ENCODE assay signal across 8 cellular contexts in genomic region chr5:89343666-89344065, GRCh38.
DNase-seq lines count a peak whose midpoint lies in the region; ATAC-seq and TF ChIP-seq lines count a peak whose summit lies in the region.

No MANE protein-coding gene starts in this region.

- H3K9me3 ChIP-seq in tibial nerve = no peaks in the 10 kb centered on the region
- no peaks in the 10 kb centered on the region for H3K9me3 ChIP-seq in psoas muscle

- H3K4me3 Mint-ChIP-seq in activated naive CD8-positive, alpha-beta T cell treated with anti-CD3 and anti-CD28 coated beads, Interleukin-2, amount 50 U/mL, for 24 hours = no peak overlapping the region

- H3K27me3 ChIP-seq in tibial nerve (no peaks in the 10 kb centered on the region), psoas muscle (ENCODE audit: insufficient read depth in 3 of 3, low read length in 2 of 3) (no peaks in the 10 kb centered on the region)

- no peak overlapping the region for H3K27ac ChIP-seq in tibial nerve
- H3K27ac ChIP-seq in psoas muscle = no peak overlapping the region

- H3K36me3 Mint-ChIP-seq in activated naive CD8-positive, alpha-beta T cell treated with anti-CD3 and anti-CD28 coated beads, Interleukin-2, amount 50 U/mL, for 24 hours (ENCODE audit: low read depth) = no peaks in the 10 kb centered on the region

- peaks cover 19% of the 10 kb centered on the region for H3K4me1 Mint-ChIP-seq in activated naive CD8-positive, alpha-beta T cell treated with anti-CD3 and anti-CD28 coated beads, Interleukin-2, amount 50 U/mL, for 24 hours

- peak; percentile 37 for DNase-seq in GM10266 (ENCODE audit: extremely low spot score)
- DNase-seq in activated naive CD8-positive, alpha-beta T cell treated with anti-CD3 and anti-CD28 coated beads, Interleukin-2, amount 50 U/mL, for 24 hours = peak; percentile 9
- no peak for DNase-seq in hepatic stellate cell (ENCODE audit: low spot score)
- DNase-seq in kidney tubule cell (ENCODE audit: low spot score) = no peak
- no peak for DNase-seq in tibial nerve (ENCODE audit: low spot score in 2 of 2)
- no peak for DNase-seq in psoas muscle

- TF ChIP-seq EP300 in tibial nerve (IDR thresholded peaks at IDR 0.05) = no peak

- H3K36me3 ChIP-seq in tibial nerve (no peaks in the 10 kb centered on the region), psoas muscle (ENCODE audit: insufficient read depth in 1 of 2, low read depth in 1 of 2) (no peaks in the 10 kb centered on the region)

- H3K4me3 ChIP-seq in tibial nerve (no peak overlapping the region), psoas muscle (no peak overlapping the region)

- intact Hi-C loops in psoas muscle (cut with DNase I) = no loop called here

- H3K9me3 Mint-ChIP-seq in activated naive CD8-positive, alpha-beta T cell treated with anti-CD3 and anti-CD28 coated beads, Interleukin-2, amount 50 U/mL, for 24 hours = peaks cover 3% of the 10 kb centered on the region

- H3K27ac Mint-ChIP-seq in activated naive CD8-positive, alpha-beta T cell treated with anti-CD3 and anti-CD28 coated beads, Interleukin-2, amount 50 U/mL, for 24 hours = no peak overlapping the region

- no peaks in the 10 kb centered on the region for H3K27me3 Mint-ChIP-seq in activated naive CD8-positive, alpha-beta T cell treated with anti-CD3 and anti-CD28 coated beads, Interleukin-2, amount 50 U/mL, for 24 hours

- WGBS in tibial nerve, 2 donors = 40 to 41% methylated on average over 4 of the region's 4 CpGs
- WGBS in psoas muscle, 3 donors = 23 to 29% (median 28%) methylated on average over 4 of the region's 4 CpGs

- ATAC-seq in GM21367 (IDR thresholded peaks at IDR 0.05; ENCODE audit: unreplicated experiment) = peak; percentile 81
- ATAC-seq in HG03521 (IDR thresholded peaks at IDR 0.05; ENCODE audit: unreplicated experiment) = peak; percentile 93
- peak; percentile 33 for ATAC-seq in activated naive CD8-positive, alpha-beta T cell treated with anti-CD3 and anti-CD28 coated beads, Interleukin-2, amount 50 U/mL, for 24 hours
- no peak for ATAC-seq in psoas muscle

- H3K4me1 ChIP-seq in tibial nerve = peaks cover 0 to 9% (median 3%) of the 10 kb centered on the region in 4 donors
- no peaks in the 10 kb centered on the region for H3K4me1 ChIP-seq in psoas muscle

- TF ChIP-seq CTCF in GM10266 (IDR thresholded peaks at IDR 0.05; ENCODE audit: control insufficient read depth, insufficient read depth, low read depth, missing control alignments) = no peak
- TF ChIP-seq CTCF in tibial nerve (IDR thresholded peaks at IDR 0.05) = no peak
- TF ChIP-seq CTCF in psoas muscle (IDR thresholded peaks at IDR 0.05) = no peak

- TF ChIP-seq POLR2A in tibial nerve (IDR thresholded peaks at IDR 0.05) = no peak

Comparison
In these comparisons a context has a peak if more than half of its experiments do, and no peak if none do; other contexts are left out.
1. DNase-seq: peak in GM10266 (single experiment) and activated naive CD8-positive, alpha-beta T cell treated with anti-CD3 and anti-CD28 coated beads, Interleukin-2, amount 50 U/mL, for 24 hours (single experiment); none in hepatic stellate cell (single experiment), kidney tubule cell (single experiment), tibial nerve (0 of 2) and psoas muscle (0 of 2).
2. ATAC-seq: peak in GM21367 (single experiment), HG03521 (single experiment) and activated naive CD8-positive, alpha-beta T cell treated with anti-CD3 and anti-CD28 coated beads, Interleukin-2, amount 50 U/mL, for 24 hours (single experiment); none in psoas muscle (0 of 4).